In the genomic region with DNA sequence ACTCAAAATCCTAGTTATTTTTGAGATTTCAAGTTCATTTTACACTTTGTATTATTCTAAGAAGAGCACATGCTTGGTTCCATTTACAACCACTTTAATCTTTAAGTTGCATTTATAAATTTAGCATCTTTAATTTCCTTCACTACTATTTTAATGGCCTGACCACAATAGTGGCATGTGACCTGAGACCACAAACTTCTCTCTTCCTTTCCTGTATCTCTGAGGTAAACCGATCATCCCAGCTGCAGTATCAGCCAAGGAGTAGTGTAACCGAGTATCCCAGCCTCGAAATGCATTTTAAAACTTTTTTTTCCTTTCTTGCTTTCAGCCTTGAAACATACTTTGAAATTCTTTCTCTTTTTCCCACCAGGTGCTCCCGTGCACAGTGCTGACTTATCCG, we compare ENCODE assay signal across 26 cellular contexts. TPM values are rescaled to one million over a fixed set of nuclear protein-coding genes. Genes with fewer than 3 reads are reported as not detected.
A peak's percentile ranks its signal among the peaks of the same experiment; 100 is the strongest.
DNase-seq lines count a peak whose midpoint lies in the region; ATAC-seq, FAIRE-seq and TF ChIP-seq lines count a peak whose summit lies in the region.
"Had no signal": no experiment of that assay in that cellular context is flagged by ENCODE, and none has a peak within 500 bp of the region (broad histone marks: within the 10 kb centered on the region; RNA-seq: fewer than 3 reads in every experiment).

No MANE protein-coding gene starts in this region.

- CTCF ChIA-PET in activated B cell treated with CpG ODN at 0.5 μM for 24 hours (lab: Charles Lee): no interaction called here

- FAIRE-seq in GM12891 (lab: Jason Lieb, UNC): no peak
- FAIRE-seq: pancreas had no signal

- peaks cover 5% of the 10 kb centered on the region for H3K27me3 Mint-ChIP-seq in activated B cell treated with CpG ODN at 0.5 μM for 24 hours
- H3K27me3 Mint-ChIP-seq in stimulated activated naive B cell treated with anti-CD40 and anti-IgM and Interleukin-4, amounts not matched to agents 10 μg/mL and 1 μg/mL and 100 μg/mL, for 72 hours: no peaks in the 10 kb centered on the region
- peaks cover under 1% of the 10 kb centered on the region for H3K27me3 Mint-ChIP-seq in activated T-cell treated with anti-CD3 and anti-CD28 coated beads, Interleukin-2, amount 50 U/mL, for 72 hours (ENCODE audit: low read depth)

- peaks cover 12% of the 10 kb centered on the region for H3K4me1 Mint-ChIP-seq in activated B cell treated with CpG ODN at 0.5 μM for 24 hours
- H3K4me1 Mint-ChIP-seq in stimulated activated naive B cell treated with anti-CD40 and anti-IgM and Interleukin-4, amounts not matched to agents 10 μg/mL and 1 μg/mL and 100 μg/mL, for 72 hours: peaks cover 13 to 28% of the 10 kb centered on the region in 2 donors
- H3K4me1 Mint-ChIP-seq in activated T-cell treated with anti-CD3 and anti-CD28 coated beads, Interleukin-2, amount 50 U/mL, for 72 hours (ENCODE audit: low read depth): peaks cover 7% of the 10 kb centered on the region
- H3K4me1 Mint-ChIP-seq: nephron had no signal

- intact Hi-C loops in activated B cell treated with CpG ODN at 0.5 μM for 24 hours (cut with micrococcal nuclease): no loop called here

- ATAC-seq in activated B cell treated with CpG ODN at 0.5 μM for 24 hours (ENCODE audit: low read depth): no peak
- peak; percentile 50 to 59 for ATAC-seq in stimulated activated naive B cell treated with anti-CD40 and anti-IgM and Interleukin-4, amounts not matched to agents 10 μg/mL and 1 μg/mL and 100 μg/mL, for 72 hours (replicated peaks)
- ATAC-seq in activated T-cell treated with anti-CD3 and anti-CD28 coated beads, Interleukin-2, amount 50 U/mL, for 72 hours (replicated peaks in 1 of 2): no peak
- ATAC-seq: activated naive CD4-positive, alpha-beta T cell treated with anti-CD3 and anti-CD28 coated beads, Interleukin-2, amount 50 U/mL, for 72 hours; left lung; pancreas had no signal

- no peaks in the 10 kb centered on the region for H3K36me3 Mint-ChIP-seq in activated B cell treated with CpG ODN at 0.5 μM for 24 hours (ENCODE audit: low read depth)
- H3K36me3 Mint-ChIP-seq in stimulated activated naive B cell treated with anti-CD40 and anti-IgM and Interleukin-4, amounts not matched to agents 10 μg/mL and 1 μg/mL and 100 μg/mL, for 72 hours: peaks cover 2 to 4% of the 10 kb centered on the region in 2 donors
- peaks cover 4 to 8% of the 10 kb centered on the region in 2 donors for H3K36me3 Mint-ChIP-seq in activated T-cell treated with anti-CD3 and anti-CD28 coated beads, Interleukin-2, amount 50 U/mL, for 72 hours (ENCODE audit: insufficient read depth in 2 of 2)

- H3K27ac Mint-ChIP-seq in activated B cell treated with CpG ODN at 0.5 μM for 24 hours: no peak overlapping the region
- H3K27ac Mint-ChIP-seq in stimulated activated naive B cell treated with anti-CD40 and anti-IgM and Interleukin-4, amounts not matched to agents 10 μg/mL and 1 μg/mL and 100 μg/mL, for 72 hours: no peak overlapping the region
- H3K27ac Mint-ChIP-seq in activated T-cell treated with anti-CD3 and anti-CD28 coated beads, Interleukin-2, amount 50 U/mL, for 72 hours: no peak overlapping the region
- H3K27ac Mint-ChIP-seq: activated naive CD4-positive, alpha-beta T cell treated with anti-CD3 and anti-CD28 coated beads, Interleukin-2, amount 50 U/mL, for 72 hours; dendritic cell treated with granulocyte-macrophage colony-stimulating factor and Interleukin-4, amounts not matched to agents 40 ng/mL and 50 ng/mL, for 4 days; nephron had no signal

- no peak for TF ChIP-seq POLR2A in GM12891 (IDR thresholded peaks at IDR 0.05; ENCODE audit: low read depth, low read length)

- no peak for TF ChIP-seq CTCF in activated B cell treated with CpG ODN at 0.5 μM for 24 hours (IDR thresholded peaks at IDR 0.05)

- peaks cover 10% of the 10 kb centered on the region for H3K9me3 Mint-ChIP-seq in activated B cell treated with CpG ODN at 0.5 μM for 24 hours
- peaks cover 3 to 4% of the 10 kb centered on the region in 2 donors for H3K9me3 Mint-ChIP-seq in stimulated activated naive B cell treated with anti-CD40 and anti-IgM and Interleukin-4, amounts not matched to agents 10 μg/mL and 1 μg/mL and 100 μg/mL, for 72 hours
- peaks cover 3 to 5% of the 10 kb centered on the region in 2 donors for H3K9me3 Mint-ChIP-seq in activated T-cell treated with anti-CD3 and anti-CD28 coated beads, Interleukin-2, amount 50 U/mL, for 72 hours

- DNase-seq in GM12891 (ENCODE audit: insufficient read length, low spot score) (no peak), MV-4-11 (lab: John Stamatoyannopoulos, UW) (peak; percentile 46), activated B cell treated with CpG ODN at 0.5 μM for 24 hours (no peak), NCI-H345 (lab: John Stamatoyannopoulos, UW) (no peak), GOT3 (lab: John Stamatoyannopoulos, UW) (no peak)
- no peak for DNase-seq in stimulated activated naive B cell treated with anti-CD40 and anti-IgM and Interleukin-4, amounts not matched to agents 10 μg/mL and 1 μg/mL and 100 μg/mL, for 72 hours
- no peak for DNase-seq in activated T-cell treated with anti-CD3 and anti-CD28 coated beads, Interleukin-2, amount 50 U/mL, for 72 hours
- DNase-seq: activated CD4-positive, alpha-beta T cell treated with anti-CD3 and anti-CD28 coated beads for 48 hours; DMS53; H7; hypothalamus; left lung; midbrain; NCI-H1105 treated with DMSO at 0.1 percent for 48 hours; NCI-H2029 treated with DMSO at 0.1 percent for 48 hours; NCI-H2227 treated with DMSO at 0.1 percent for 48 hours; pancreas; stimulated activated CD4-positive, alpha-beta T cell treated with anti-CD3 and anti-CD28 coated beads, Interleukin-2, amount 100 ng/mL, for 48 hours; stimulated activated naive CD4-positive, alpha-beta T cell treated with Interleukin-2 at 50 U/mL for 16 hours had no signal

- POLR2A ChIA-PET in activated B cell treated with CpG ODN at 0.5 μM for 24 hours (lab: Charles Lee): no interaction called here

- H3K4me3 Mint-ChIP-seq in activated B cell treated with CpG ODN at 0.5 μM for 24 hours: peak overlapping the region; percentile 35
- H3K4me3 Mint-ChIP-seq in stimulated activated naive B cell treated with anti-CD40 and anti-IgM and Interleukin-4, amounts not matched to agents 10 μg/mL and 1 μg/mL and 100 μg/mL, for 72 hours: peak overlapping the region; percentile 21 to 51
- no peak overlapping the region for H3K4me3 Mint-ChIP-seq in activated T-cell treated with anti-CD3 and anti-CD28 coated beads, Interleukin-2, amount 50 U/mL, for 72 hours
- H3K4me3 Mint-ChIP-seq: dendritic cell treated with granulocyte-macrophage colony-stimulating factor and Interleukin-4, amounts not matched to agents 40 ng/mL and 50 ng/mL, for 4 days; nephron had no signal

TF ChIP-seq in GM12891, 5 proteins besides CTCF, POLR2A, EP300 and RAD21:
- no peak for TF ChIP-seq POU2F2 (IDR thresholded peaks at IDR 0.05; ENCODE audit: low read depth, low read length)
- no peak for TF ChIP-seq TAF1 (IDR thresholded peaks at IDR 0.05; ENCODE audit: low read depth, low read length)
- no peak for TF ChIP-seq POLR2AphosphoS5 (IDR thresholded peaks at IDR 0.05; ENCODE audit: low read depth, low read length)
- TF ChIP-seq PAX5 (IDR thresholded peaks at IDR 0.05; ENCODE audit: insufficient read depth, low read length, severe bottlenecking): no peak
- peak; percentile 32; the same call in 1 of the 2 replicates for TF ChIP-seq SPI1 (IDR thresholded peaks at IDR 0.05; ENCODE audit: low read depth, low read length)

RNA-seq across cellular contexts. Expression of a gene that starts 28.7 kb away (rescaled TPM):
- polyA plus RNA-seq in GM12891 (2012; ENCODE audit: low read depth, missing spikeins): 39.0 TPM
- total RNA-seq in activated B cell treated with CpG ODN at 0.5 μM for 24 hours: 65.6 and 71.8 TPM in 2 replicates
- 100 to 1,000 TPM; 116 to 124 TPM for total RNA-seq in activated T-cell treated with anti-CD3 and anti-CD28 coated beads, Interleukin-2, amount 50 U/mL, for 72 hours

RNA-seq across cellular contexts. Expression of a gene that starts 56.7 kb away (rescaled TPM):
- polyA plus RNA-seq in GM12891 (2012; ENCODE audit: low read depth, missing spikeins): 0.13 TPM
- not detected in 2 replicates for total RNA-seq in activated B cell treated with CpG ODN at 0.5 μM for 24 hours
- total RNA-seq in activated T-cell treated with anti-CD3 and anti-CD28 coated beads, Interleukin-2, amount 50 U/mL, for 72 hours: under 1 TPM in 1 of 2 donors, not detected in 1; 0.37 TPM
- total RNA-seq: activated naive CD4-positive, alpha-beta T cell treated with anti-CD3 and anti-CD28 coated beads, Interleukin-2, amount 50 U/mL, for 72 hours; ascending aorta; fibroblast of lung; H7; SJSA1; T-helper 1 cell treated with Interleukin-12 subunit alpha and Interleukin-12 subunit beta and Interleukin-4 antibody, amounts not matched to agents 30 ng/mL and 1 ng/mL, for 36 hours had no signal
- polyA plus RNA-seq: fibroblast of lung had no signal

RNA-seq across cellular contexts. Expression of a gene that starts 56.8 kb away (rescaled TPM):
- 0.08 TPM for polyA plus RNA-seq in GM12891 (2012; ENCODE audit: low read depth, missing spikeins)
- total RNA-seq in activated B cell treated with CpG ODN at 0.5 μM for 24 hours: 0.07 and 0.13 TPM in 2 replicates
- 1 to 10 TPM; 6.3 to 6.4 TPM for total RNA-seq in activated T-cell treated with anti-CD3 and anti-CD28 coated beads, Interleukin-2, amount 50 U/mL, for 72 hours

Comparison
In these comparisons a context has a peak if more than half of its experiments do, and no peak if none do; other contexts are left out.
1. ATAC-seq: peak in stimulated activated naive B cell treated with anti-CD40 and anti-IgM and Interleukin-4, amounts not matched to agents 10 μg/mL and 1 μg/mL and 100 μg/mL, for 72 hours (2 of 2); none in activated B cell treated with CpG ODN at 0.5 μM for 24 hours (single experiment) and activated T-cell treated with anti-CD3 and anti-CD28 coated beads, Interleukin-2, amount 50 U/mL, for 72 hours (0 of 2).
2. H3K4me3 Mint-ChIP-seq: peak in activated B cell treated with CpG ODN at 0.5 μM for 24 hours (single experiment) and stimulated activated naive B cell treated with anti-CD40 and anti-IgM and Interleukin-4, amounts not matched to agents 10 μg/mL and 1 μg/mL and 100 μg/mL, for 72 hours (2 of 2); none in activated T-cell treated with anti-CD3 and anti-CD28 coated beads, Interleukin-2, amount 50 U/mL, for 72 hours (0 of 2).